ENCODE assay signal across 24 cellular contexts in the genomic region with DNA sequence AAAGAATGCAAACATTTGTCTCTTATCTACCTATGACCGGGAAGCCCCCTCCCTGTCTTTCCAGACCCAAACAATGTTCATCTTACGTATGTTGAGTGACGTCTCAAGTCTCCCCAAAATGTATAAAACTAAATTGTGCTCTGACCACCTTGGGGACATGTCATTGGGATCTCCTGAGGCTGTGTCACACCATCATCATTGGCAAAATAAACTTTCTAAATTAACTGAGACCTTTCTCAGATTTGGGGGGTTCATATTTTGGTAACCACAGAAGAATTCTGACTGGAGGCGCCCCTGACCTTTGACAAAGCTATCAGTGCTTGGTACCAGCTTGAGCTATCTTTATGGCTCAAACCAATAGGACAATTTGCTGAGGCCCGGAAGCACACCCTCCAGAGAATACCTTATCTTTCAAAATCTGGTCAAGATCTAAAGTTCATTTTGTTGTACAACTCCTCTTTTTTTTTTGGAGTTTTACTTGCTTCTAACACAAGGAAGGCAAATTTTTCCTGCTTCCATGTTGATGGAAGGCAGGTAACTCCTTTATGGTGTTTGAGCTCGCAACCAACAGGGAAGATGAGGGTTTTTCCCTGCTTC. TPM values are rescaled to one million over a fixed set of nuclear protein-coding genes. Genes with fewer than 3 reads are reported as not detected.
"Had no signal": no experiment of that assay in that cellular context is flagged by ENCODE, and none has a peak within 500 bp of the region (broad histone marks: within the 10 kb centered on the region; RNA-seq: fewer than 3 reads in every experiment).

No MANE protein-coding gene starts in this region.

- H3K4me3 Mint-ChIP-seq: naive B cell; nephron; stimulated activated effector memory CD8-positive, alpha-beta T cell treated with anti-CD3 and anti-CD28 coated beads, Interleukin-12 subunit alpha, Interleukin-12 subunit beta, amount 100 ng/mL, for 72 hours; type B pancreatic cell had no signal

- H3K27me3 ChIP-seq: colonic mucosa, foreskin keratinocyte, left lung, sigmoid colon, suprapubic skin, thyroid gland had no signal

- H3K36me3 ChIP-seq: colonic mucosa, left lung, sigmoid colon, suprapubic skin, thyroid gland had no signal

- H3K9me3 ChIP-seq: colonic mucosa, suprapubic skin, thyroid gland had no signal

- ATAC-seq: foreskin keratinocyte; left lung; psoas muscle; stimulated activated effector memory CD8-positive, alpha-beta T cell treated with anti-CD3 and anti-CD28 coated beads, Interleukin-12 subunit alpha, Interleukin-12 subunit beta, amount 100 ng/mL, for 72 hours; stimulated activated naive CD8-positive, alpha-beta T cell treated with anti-CD3 and anti-CD28 coated beads, Interleukin-15, Interleukin-2, amounts not matched to agents 100 U/mL and 50 U/mL, for 24 hours had no signal

- DNase-seq: colonic mucosa; dermis blood vessel endothelial cell; erythroblast; foreskin keratinocyte; head of caudate nucleus; hippocampal formation; kidney glomerular epithelial cell; mesenchymal stem cell; naive B cell; psoas muscle; retina; sigmoid colon; stimulated activated CD4-positive, alpha-beta T cell treated with anti-CD3 and anti-CD28 coated beads, Interleukin-4, amount 100 ng/mL, for 1 hour; stimulated activated CD8-positive, alpha-beta memory T cell treated with anti-CD3 and anti-CD28 coated beads, Interleukin-4, amount 100 ng/mL, for 48 hours; stimulated activated naive CD8-positive, alpha-beta T cell treated with anti-CD3 and anti-CD28 coated beads, Interleukin-15, Interleukin-2, amounts not matched to agents 100 U/mL and 50 U/mL, for 24 hours; thyroid gland had no signal

- H3K4me1 ChIP-seq: colonic mucosa, foreskin keratinocyte had no signal

- H3K27ac ChIP-seq: colonic mucosa, foreskin keratinocyte, left lung, psoas muscle, sigmoid colon, skin epidermis, suprapubic skin, thyroid gland had no signal

- H3K27ac Mint-ChIP-seq: nephron; stimulated activated effector memory CD8-positive, alpha-beta T cell treated with anti-CD3 and anti-CD28 coated beads, Interleukin-12 subunit alpha, Interleukin-12 subunit beta, amount 100 ng/mL, for 72 hours; type B pancreatic cell had no signal

- H3K4me1 Mint-ChIP-seq: naive B cell; nephron; stimulated activated effector memory CD8-positive, alpha-beta T cell treated with anti-CD3 and anti-CD28 coated beads, Interleukin-12 subunit alpha, Interleukin-12 subunit beta, amount 100 ng/mL, for 72 hours had no signal

- H3K36me3 Mint-ChIP-seq: stimulated activated effector memory CD8-positive, alpha-beta T cell treated with anti-CD3 and anti-CD28 coated beads, Interleukin-12 subunit alpha, Interleukin-12 subunit beta, amount 100 ng/mL, for 72 hours; type B pancreatic cell had no signal

- H3K27me3 Mint-ChIP-seq: type B pancreatic cell had no signal

- H3K4me3 ChIP-seq: colonic mucosa, left lung, lung, psoas muscle, sigmoid colon, skin epidermis, suprapubic skin, thyroid gland had no signal

RNA-seq across cellular contexts. Expression of gene LDHD, which starts 2.5 kb away (rescaled TPM):
- total RNA-seq: endothelial cell of umbilical vein had no signal
